In the genomic region with DNA sequence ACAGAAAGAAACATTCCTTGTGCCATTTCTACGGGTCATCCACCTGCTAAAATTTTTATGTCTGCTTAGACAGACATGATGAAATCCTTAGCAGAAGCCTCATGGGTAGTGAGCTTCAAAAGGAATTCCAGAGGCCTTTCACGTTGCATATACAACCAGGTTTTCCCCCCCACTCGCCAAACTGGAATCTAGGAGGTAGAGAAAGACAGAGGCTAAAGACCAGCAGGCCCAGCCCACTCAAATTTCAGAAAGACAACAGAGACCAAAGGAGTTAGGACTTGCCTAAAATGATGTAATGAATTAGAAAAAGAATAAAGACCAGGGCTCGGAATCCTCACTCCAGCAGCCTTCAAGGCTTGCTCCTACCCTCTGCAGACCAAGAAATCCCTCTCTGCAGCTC, we compare ENCODE assay signal across 9 cellular contexts. TPM values are rescaled to one million over a fixed set of nuclear protein-coding genes. Genes with fewer than 3 reads are reported as not detected.
A peak's percentile ranks its signal among the peaks of the same experiment; 100 is the strongest.
DNase-seq lines count a peak whose midpoint lies in the region; ATAC-seq and TF ChIP-seq lines count a peak whose summit lies in the region.
"Had no signal": no experiment of that assay in that cellular context is flagged by ENCODE, and none has a peak within 500 bp of the region (broad histone marks: within the 10 kb centered on the region; RNA-seq: fewer than 3 reads in every experiment).

No MANE protein-coding gene starts in this region.

- H3K9me3 ChIP-seq in T-helper 17 cell (ENCODE audit: control insufficient read depth, low read length, poor library complexity, severe bottlenecking) (no peaks in the 10 kb centered on the region), sigmoid colon (no peaks in the 10 kb centered on the region)

- no peak overlapping the region for H3K4me3 ChIP-seq in sigmoid colon

- BruUV-seq in Calu3 (replicated peaks; lab: Mats Ljungman, UMichigan): no TSS peak

- TF ChIP-seq EP300 in sigmoid colon (IDR thresholded peaks at IDR 0.05): no peak

- peak overlapping the region; percentile 83 to 98 (median 92) for H3K27ac ChIP-seq in sigmoid colon

- TF ChIP-seq POLR2A in sigmoid colon (IDR thresholded peaks at IDR 0.05): no peak

- H3K36me3 ChIP-seq in sigmoid colon: no peaks in the 10 kb centered on the region

- H3K4me1 ChIP-seq in sigmoid colon: peaks cover 0 to 83% (median 64%) of the 10 kb centered on the region in 4 donors

- H3K4me1 Mint-ChIP-seq in Calu3 (ENCODE audit: low read depth, unreplicated experiment): peaks cover 60% of the 10 kb centered on the region
- peaks cover 75% of the 10 kb centered on the region for H3K4me1 Mint-ChIP-seq in T-helper 17 cell

- TF ChIP-seq CTCF in Calu3 (IDR thresholded peaks at IDR 0.05; ENCODE audit: unreplicated experiment) (no peak), sigmoid colon (IDR thresholded peaks at IDR 0.05) (no peak)

- peaks cover 26% of the 10 kb centered on the region for H3K36me3 Mint-ChIP-seq in Calu3 (ENCODE audit: insufficient read depth, unreplicated experiment)
- no peaks in the 10 kb centered on the region for H3K36me3 Mint-ChIP-seq in T-helper 17 cell (ENCODE audit: low read depth)

- CTCF ChIA-PET in Calu3 (lab: Charles Lee): interaction anchor here (0.8 kb wide), 1 partner anchor 48 kb away, joined by 4 read pairs; no protein-coding TSS in a partner anchor

- no peak for ATAC-seq in T-helper 17 cell
- ATAC-seq in HG02981 (IDR thresholded peaks at IDR 0.05; ENCODE audit: unreplicated experiment): no peak

- no peaks in the 10 kb centered on the region for H3K9me3 Mint-ChIP-seq in Calu3 (ENCODE audit: low read depth, unreplicated experiment)

- H3K27ac Mint-ChIP-seq in Calu3 (ENCODE audit: unreplicated experiment): peak overlapping the region; percentile 96
- peak overlapping the region; percentile 99 for H3K27ac Mint-ChIP-seq in T-helper 17 cell

- H3K27me3 Mint-ChIP-seq in Calu3 (ENCODE audit: unreplicated experiment) (no peaks in the 10 kb centered on the region), T-helper 17 cell (no peaks in the 10 kb centered on the region)

- 69 to 70% methylated on average over 4 of the region's 4 CpGs for WGBS in sigmoid colon, 2 donors

- DNase-seq in Calu3: no peak
- DNase-seq in T-helper 17 cell: no peak
- peak; percentile 33 for DNase-seq in glomerular visceral epithelial cell (ENCODE audit: extremely low spot score)
- DNase-seq in sigmoid colon: no peak
- DNase-seq in activated CD4-positive, CD25-positive, alpha-beta regulatory T cell treated with anti-CD3 and anti-CD28 coated beads, Interleukin-2, amount 50 U/mL, for 72 hours: no peak
- no peak for DNase-seq in DMS53 (lab: John Stamatoyannopoulos, UW)
- DNase-seq in 8988T: no peak
- DNase-seq: NCI-H2081 had no signal

- intact Hi-C loops in Calu3 (cut with micrococcal nuclease; ENCODE audit: unreplicated experiment): no loop called here
- intact Hi-C loops in sigmoid colon (cut with DNase I): no loop called here

- H3K4me3 Mint-ChIP-seq in Calu3 (ENCODE audit: low read depth, unreplicated experiment) (peak overlapping the region; percentile 58), T-helper 17 cell (peak overlapping the region; percentile 98)

- no peaks in the 10 kb centered on the region for H3K27me3 ChIP-seq in sigmoid colon

RNA-seq across cellular contexts. Expression of a gene that starts 9.2 kb away (rescaled TPM):
- 69.5 and 71.1 TPM in 2 replicates for total RNA-seq in Calu3 (2022)
- total RNA-seq in T-helper 17 cell: 100 to 1,000 TPM; 106 to 126 TPM
- 10 to 100 TPM; 20.3 to 28.0 (median 25.0) TPM for total RNA-seq in sigmoid colon
- 100 to 1,000 TPM in 1 of 3 donors, 10 to 100 TPM in 2; 24.0 to 107 (median 61.5) TPM for polyA plus RNA-seq in sigmoid colon
